In the genomic region with DNA sequence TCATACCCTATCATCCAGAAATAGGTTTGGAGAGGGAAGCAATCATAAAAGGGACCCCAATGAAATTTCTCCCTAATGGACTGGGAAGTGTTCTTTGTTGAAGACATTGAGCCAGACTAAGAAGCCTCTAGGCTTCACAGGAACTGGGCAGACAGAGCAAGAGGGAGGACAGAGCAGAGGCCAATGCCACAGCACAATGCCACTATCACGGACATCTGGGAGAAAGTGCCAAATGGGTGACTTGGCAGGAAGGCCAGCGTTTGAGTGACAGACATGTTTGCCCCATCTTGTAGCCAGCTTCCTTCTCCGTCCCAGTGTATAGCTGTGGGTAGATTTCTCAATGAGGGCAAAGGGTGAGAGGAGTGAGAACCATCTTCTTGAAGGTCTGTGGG, we compare ENCODE assay signal across 8 cellular contexts. TPM values are rescaled to one million over a fixed set of nuclear protein-coding genes. Genes with fewer than 3 reads are reported as not detected.
"Had no signal": no experiment of that assay in that cellular context is flagged by ENCODE, and none has a peak within 500 bp of the region (broad histone marks: within the 10 kb centered on the region; RNA-seq: fewer than 3 reads in every experiment).

No MANE protein-coding gene starts in this region.

RNA-seq across cellular contexts. Expression of gene KCNJ18, which starts 16.6 kb away (rescaled TPM):
- total RNA-seq: HT-29, LHCN-M2, NCI-H460, PC-9, Peyer's patch, Right ventricle myocardium inferior, RPMI7951, SJCRH30 had no signal
